Comparison of ENCODE assay signal across 8 cellular contexts in the genomic region with DNA sequence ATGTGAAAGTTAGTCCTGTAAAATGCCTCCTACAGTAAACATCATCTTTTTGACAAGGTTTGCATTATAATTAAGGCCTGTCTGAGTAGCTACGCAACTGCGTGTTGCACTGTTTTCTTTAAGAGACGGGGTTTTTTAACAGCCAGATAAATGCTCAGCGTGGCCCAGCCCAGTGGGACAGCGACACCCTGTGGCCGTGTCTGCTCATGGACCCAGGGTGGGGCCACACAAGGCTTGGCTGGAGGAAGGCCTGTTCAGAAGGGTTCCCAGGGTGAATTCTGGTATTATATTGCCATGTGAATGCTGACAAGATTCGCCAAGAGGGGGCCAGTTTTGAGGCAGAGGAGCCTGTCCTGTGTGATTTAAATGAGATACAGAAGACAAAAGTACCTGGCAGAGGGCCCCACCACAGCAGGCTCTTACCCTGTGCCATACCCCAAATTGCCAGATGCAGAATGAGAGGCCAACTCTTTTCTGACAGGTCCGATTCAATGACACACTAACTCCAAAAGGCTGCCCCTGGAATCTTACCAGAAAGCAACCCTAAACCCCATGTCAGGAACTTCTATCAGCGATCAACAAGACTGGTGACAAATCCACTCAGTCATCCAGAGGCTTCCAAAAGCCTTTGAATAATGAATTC.
DNase-seq lines count a peak whose midpoint lies in the region; FAIRE-seq and TF ChIP-seq lines count a peak whose summit lies in the region.

No MANE protein-coding gene starts in this region.

- no peaks in the 10 kb centered on the region for H4K20me1 ChIP-seq in GM23248 (ENCODE audit: insufficient read depth)

- peak overlapping the region; percentile 65 for H2AFZ ChIP-seq in GM23248

- in situ Hi-C loops in GM23248 (cut with MboI) = loop anchor here (25.0 kb wide), 1 partner anchor 1721 kb away; no protein-coding TSS in a partner anchor

- H3K4me1 ChIP-seq in GM23248 (ENCODE audit: insufficient read depth) (no peaks in the 10 kb centered on the region), left ventricle myocardium inferior (no peaks in the 10 kb centered on the region)

- DNase-seq in GM10266 (ENCODE audit: extremely low spot score) = peak; percentile 21
- DNase-seq in GM23248 = peak; percentile 80
- peak; percentile 74 for DNase-seq in NB4 (ENCODE audit: low read depth)
- peak; percentile 7 for DNase-seq in activated T-helper 1 cell treated with Interleukin-2 at 50 U/mL for 16 hours (ENCODE audit: low read depth)
- DNase-seq in left ventricle myocardium inferior = peak; percentile 29
- peak; percentile 63 for DNase-seq in stimulated activated CD4-positive, alpha-beta T cell treated with anti-CD3 and anti-CD28 coated beads, Interleukin-15, amount 100 ng/mL, for 24 hours
- no peak for DNase-seq in HTR-8/SVneo (ENCODE audit: insufficient read length, low spot score)
- DNase-seq in coronary artery (ENCODE audit: low spot score) = no peak

- TF ChIP-seq POLR2A in NB4 (IDR thresholded peaks at IDR 0.05; ENCODE audit: extremely low read depth, insufficient read length) = no peak

- FAIRE-seq in HTR-8/SVneo (lab: Jason Lieb, UNC) = no peak

- no peaks in the 10 kb centered on the region for H3K79me2 ChIP-seq in GM23248 (ENCODE audit: insufficient read depth)

- H3K4me2 ChIP-seq in GM23248 (ENCODE audit: unreplicated experiment) = peak overlapping the region; percentile 51

- no peaks in the 10 kb centered on the region; the same call in 1 of the 2 replicates for H3K27me3 ChIP-seq in GM23248 (replicated peaks; ENCODE audit: insufficient read depth)
- no peaks in the 10 kb centered on the region for H3K27me3 ChIP-seq in left ventricle myocardium inferior (ENCODE audit: low read depth)

- H3F3A ChIP-seq in GM23248 (ENCODE audit: insufficient read depth) = no peaks in the 10 kb centered on the region

- intact Hi-C loops in left ventricle myocardium inferior (cut with micrococcal nuclease) = no loop called here

- H3K4me3 ChIP-seq in GM23248 = peak overlapping the region; percentile 34; the same call in 1 of the 2 replicates
- no peak overlapping the region for H3K4me3 ChIP-seq in NB4 (ENCODE audit: low read depth, low read length)
- H3K4me3 ChIP-seq in left ventricle myocardium inferior = no peak overlapping the region
- H3K4me3 ChIP-seq in coronary artery = no peak overlapping the region

- 10 to 13% methylated on average over 9 of the region's 9 CpGs for WGBS in GM23248 (ENCODE audit: low coverage in 1 of 2, low lambda C conversion rate in 2 of 2, missing lambda C conversion rate in 2 of 2), 2 experiments

- H3K9me3 ChIP-seq in GM23248 (ENCODE audit: low read depth) = no peaks in the 10 kb centered on the region
- H3K9me3 ChIP-seq in left ventricle myocardium inferior (replicated peaks) = peaks cover 10% of the 10 kb centered on the region

- peak; percentile 60 for TF ChIP-seq CTCF in GM10266 (IDR thresholded peaks at IDR 0.05; ENCODE audit: control insufficient read depth, insufficient read depth, low read depth, missing control alignments)
- peak; percentile 80 for TF ChIP-seq CTCF in NB4 (IDR thresholded peaks at IDR 0.05; ENCODE audit: low read depth, low read length)
- peak; percentile 67 for TF ChIP-seq CTCF in left ventricle myocardium inferior (IDR thresholded peaks at IDR 0.05; ENCODE audit: borderline replicate concordance)
- no peak for TF ChIP-seq CTCF in coronary artery (IDR thresholded peaks at IDR 0.05)

- H3K9me2 ChIP-seq in GM23248 (ENCODE audit: insufficient read depth) = no peaks in the 10 kb centered on the region

- no peak overlapping the region for H3K9ac ChIP-seq in GM23248

- no peak overlapping the region for H3K27ac ChIP-seq in GM23248
- H3K27ac ChIP-seq in left ventricle myocardium inferior (replicated peaks) = no peak overlapping the region
- no peak overlapping the region for H3K27ac ChIP-seq in coronary artery

- no peaks in the 10 kb centered on the region for H3K36me3 ChIP-seq in GM23248 (ENCODE audit: low read depth)
- H3K36me3 ChIP-seq in left ventricle myocardium inferior = no peaks in the 10 kb centered on the region

Comparison
In these comparisons a context has a peak if more than half of its experiments do, and no peak if none do; other contexts are left out.
1. DNase-seq: peak in GM10266 (single experiment), GM23248 (single experiment), NB4 (single experiment), activated T-helper 1 cell treated with Interleukin-2 at 50 U/mL for 16 hours (single experiment), left ventricle myocardium inferior (single experiment) and stimulated activated CD4-positive, alpha-beta T cell treated with anti-CD3 and anti-CD28 coated beads, Interleukin-15, amount 100 ng/mL, for 24 hours (single experiment); none in HTR-8/SVneo (single experiment) and coronary artery (single experiment).